ENCODE assay signal across 16 cellular contexts in genomic region chr14:98725196-98725595, GRCh38.
"Had no signal": no experiment of that assay in that cellular context is flagged by ENCODE, and none has a peak within 500 bp of the region (broad histone marks: within the 10 kb centered on the region; RNA-seq: fewer than 3 reads in every experiment).

No MANE protein-coding gene starts in this region.

- H3K27ac Mint-ChIP-seq: activated CD4-positive, alpha-beta T cell treated with anti-CD3 and anti-CD28 coated beads for 36 hours; activated naive CD4-positive, alpha-beta T cell treated with anti-CD3 and anti-CD28 coated beads, Interleukin-2, amount 50 U/mL, for 24 hours; natural killer cell treated with Interleukin-12 subunit alpha and Interleukin-12 subunit beta and Interleukin-15 and Interleukin-18, amount 100 ng/mL, for 72 hours; stimulated activated memory B cell treated with anti-CD40 and anti-IgM and Interleukin-4, amounts not matched to agents 10 μg/mL and 1 μg/mL and 100 μg/mL, for 72 hours had no signal

- H3K9me3 ChIP-seq: ascending aorta, lower lobe of right lung, sigmoid colon, spleen had no signal

- DNase-seq: activated CD4-positive, alpha-beta T cell treated with anti-CD3 and anti-CD28 coated beads for 36 hours; activated CD4-positive, alpha-beta T cell treated with anti-CD3 and anti-CD28 coated beads, Interleukin-2, amount 50 U/mL, for 48 hours; activated gamma-delta T cell; cortex of kidney; effector CD8-positive, alpha-beta T cell; left cardiac atrium; lower lobe of right lung; sigmoid colon; spleen; stimulated activated CD4-positive, alpha-beta T cell treated with anti-CD3 and anti-CD28 coated beads, Interleukin-4, amount 100 ng/mL, for 4 hours had no signal

- H3K4me1 Mint-ChIP-seq: activated CD4-positive, alpha-beta T cell treated with anti-CD3 and anti-CD28 coated beads for 36 hours; central memory CD8-positive, alpha-beta T cell; stimulated activated memory B cell treated with anti-CD40 and anti-IgM and Interleukin-4, amounts not matched to agents 10 μg/mL and 1 μg/mL and 100 μg/mL, for 72 hours had no signal

- H3K36me3 Mint-ChIP-seq: natural killer cell treated with Interleukin-12 subunit alpha and Interleukin-12 subunit beta and Interleukin-15 and Interleukin-18, amount 100 ng/mL, for 72 hours; stimulated activated memory B cell treated with anti-CD40 and anti-IgM and Interleukin-4, amounts not matched to agents 10 μg/mL and 1 μg/mL and 100 μg/mL, for 72 hours had no signal

- H3K9me3 Mint-ChIP-seq: central memory CD8-positive, alpha-beta T cell; natural killer cell treated with Interleukin-12 subunit alpha and Interleukin-12 subunit beta and Interleukin-15 and Interleukin-18, amount 100 ng/mL, for 72 hours had no signal

- H3K36me3 ChIP-seq: ascending aorta, lower lobe of right lung, sigmoid colon, spleen had no signal

- H3K27me3 ChIP-seq: ascending aorta, sigmoid colon had no signal

- H3K4me3 ChIP-seq: ascending aorta, lower lobe of right lung, sigmoid colon, spleen had no signal

- H3K4me3 Mint-ChIP-seq: activated CD4-positive, alpha-beta T cell treated with anti-CD3 and anti-CD28 coated beads for 36 hours; activated naive CD4-positive, alpha-beta T cell treated with anti-CD3 and anti-CD28 coated beads, Interleukin-2, amount 50 U/mL, for 24 hours; central memory CD8-positive, alpha-beta T cell; natural killer cell treated with Interleukin-12 subunit alpha and Interleukin-12 subunit beta and Interleukin-15 and Interleukin-18, amount 100 ng/mL, for 72 hours; stimulated activated memory B cell treated with anti-CD40 and anti-IgM and Interleukin-4, amounts not matched to agents 10 μg/mL and 1 μg/mL and 100 μg/mL, for 72 hours had no signal

- H3K27ac ChIP-seq: ascending aorta, lower lobe of right lung, sigmoid colon, spleen had no signal

- ATAC-seq: activated CD4-positive, alpha-beta T cell treated with anti-CD3 and anti-CD28 coated beads for 36 hours; esophagus mucosa; left cardiac atrium; lower lobe of right lung; natural killer cell treated with Interleukin-12 subunit alpha and Interleukin-12 subunit beta and Interleukin-15 and Interleukin-18, amount 100 ng/mL, for 72 hours; stimulated activated memory B cell treated with anti-CD40 and anti-IgM and Interleukin-4, amounts not matched to agents 10 μg/mL and 1 μg/mL and 100 μg/mL, for 72 hours had no signal

- H3K4me1 ChIP-seq: ascending aorta, lower lobe of right lung, sigmoid colon, spleen had no signal

- H3K27me3 Mint-ChIP-seq: activated CD4-positive, alpha-beta T cell treated with anti-CD3 and anti-CD28 coated beads for 36 hours; activated naive CD4-positive, alpha-beta T cell treated with anti-CD3 and anti-CD28 coated beads, Interleukin-2, amount 50 U/mL, for 24 hours; stimulated activated memory B cell treated with anti-CD40 and anti-IgM and Interleukin-4, amounts not matched to agents 10 μg/mL and 1 μg/mL and 100 μg/mL, for 72 hours had no signal
